17 cellular contexts compared by ENCODE assay signal in genomic region chr2:215415218-215415617, GRCh38.
"Had no signal": no experiment of that assay in that cellular context is flagged by ENCODE, and none has a peak within 500 bp of the region (broad histone marks: within the 10 kb centered on the region; RNA-seq: fewer than 3 reads in every experiment).

No MANE protein-coding gene starts in this region.

- H3K27me3 ChIP-seq: heart left ventricle, thyroid gland had no signal

- H3K4me3 ChIP-seq: coronary artery, heart left ventricle, lower lobe of right lung, thyroid gland had no signal

- FAIRE-seq: bronchial epithelial cell had no signal

- H3K9me3 ChIP-seq: heart left ventricle, lower lobe of right lung, thyroid gland had no signal

- H3K4me1 ChIP-seq: thyroid gland had no signal

- DNase-seq: activated CD8-positive, alpha-beta memory T cell treated with anti-CD3 and anti-CD28 coated beads for 24 hours; activated CD8-positive, alpha-beta memory T cell treated with anti-CD3 and anti-CD28 coated beads, Interleukin-2, amount 50 U/mL, for 4 hours; activated T-cell treated with anti-CD3 and anti-CD28 coated beads, Interleukin-2, amount 50 U/mL, for 24 hours; heart left ventricle; islet precursor cell; left colon; lower lobe of right lung; naive B cell; occipital lobe; posterior cingulate gyrus; stimulated activated CD4-positive, alpha-beta T cell treated with anti-CD3 and anti-CD28 coated beads, Interleukin-12 subunit alpha, Interleukin-12 subunit beta, amount 100 ng/mL, for 4 hours; stimulated activated CD4-positive, alpha-beta T cell treated with anti-CD3 and anti-CD28 coated beads, Interleukin-4, amount 100 ng/mL, for 4 hours; substantia nigra; T-helper 9 cell; thyroid gland had no signal

- H3K36me3 ChIP-seq: thyroid gland had no signal

- H3K27ac ChIP-seq: heart left ventricle, lower lobe of right lung, thyroid gland had no signal
